Comparison of ENCODE assay signal across 8 cellular contexts in genomic region chr12:98515368-98516183, GRCh38. TPM values are rescaled to one million over a fixed set of nuclear protein-coding genes. Genes with fewer than 3 reads are reported as not detected.
DNase-seq lines count a peak whose midpoint lies in the region; ATAC-seq lines count a peak whose summit lies in the region.

Gene TMPO, plus strand, starts transcription at chr12:98515590. Its CDS starts 278 bp downstream, at chr12:98515868.

- peak; percentile 84 for ATAC-seq in GM21367 (IDR thresholded peaks at IDR 0.05; ENCODE audit: unreplicated experiment)

- DNase-seq in COR-L47 (lab: John Stamatoyannopoulos, UW) (peak; percentile 93), HT1080 (ENCODE audit: low read depth) (peak; percentile 95), NOMO-1 (lab: John Stamatoyannopoulos, UW; ENCODE audit: unreplicated experiment in 2 of 2) (peak; percentile 93 to 95), lung microvascular endothelial cell (ENCODE audit: low read depth in 2 of 2) (peak; percentile 93 to 96)
- peak; percentile 99 for DNase-seq in activated CD8-positive, alpha-beta memory T cell treated with anti-CD3 and anti-CD28 coated beads for 24 hours
- peak; percentile 87 for DNase-seq in effector CD4-positive, alpha-beta T cell
- peak; percentile 89 to 95 (median 90) for DNase-seq in stimulated activated CD4-positive, alpha-beta T cell treated with anti-CD3 and anti-CD28 coated beads, TNF-alpha, amount 100 ng/mL, for 4 hours (ENCODE audit: low read depth in 3 of 3)

RNA-seq across cellular contexts. Expression of gene TMPO, which starts in this region (rescaled TPM):
- total RNA-seq in HT1080 (2014; rRNA removed; shearing (Covaris generic)): 169 and 184 TPM in 2 replicates
- 79.6 and 91.8 TPM in 2 replicates for polyA plus RNA-seq in HT1080 (2015; cell fraction: cytosol; rRNA removed)
- 147 and 158 TPM in 2 replicates for polyA plus RNA-seq in HT1080 (2015; cell fraction: nucleus; rRNA removed)
- 36.1 and 55.1 TPM in 2 replicates for total RNA-seq in lung microvascular endothelial cell

Comparison
In these comparisons a context has a peak if more than half of its experiments do, and no peak if none do; other contexts are left out.
1. Peak in every context shown above with its lines: DNase-seq and ATAC-seq.